In genomic region chr1:161636976-161637375, GRCh38 we compare ENCODE assay signal across 1 cellular context.
TF ChIP-seq lines count a peak whose summit lies in the region.
"Not testable (repeated sequence)": the region's sequence is repeated elsewhere in the genome, so short reads cannot be mapped to it uniquely, and the experiment has no call there.

No MANE protein-coding gene starts in this region.

TF ChIP-seq in K562, 482 proteins besides CTCF, POLR2A, EP300 and RAD21:
- 0 out of 2 replicates have a peak, but pooled peaks have one; percentile 47 for TF ChIP-seq HINFP (tag; conservative IDR thresholded peaks at IDR 0.05; ENCODE audit: low read depth)
- peak; percentile 65 for TF ChIP-seq ZNF592 (IDR thresholded peaks at IDR 0.05)
- TF ChIP-seq NFXL1 (CRISPR knock-in tag; IDR thresholded peaks at IDR 0.05): peak; percentile 49; the same call in 1 of the 2 replicates
- TF ChIP-seq TEAD1 (CRISPR knock-in tag; IDR thresholded peaks at IDR 0.05): 0 out of 4 replicates have a peak, but pooled peaks of 1 of the 2 experiments have one; percentile 50
- TF ChIP-seq TAF7 (tag; IDR thresholded peaks at IDR 0.05): peak; percentile 32; the same call in 1 of the 2 replicates
- 0 out of 4 replicates have a peak, but pooled peaks of 1 of the 2 experiments have one; percentile 22 for TF ChIP-seq MAZ (CRISPR knock-in tag; conservative IDR thresholded peaks at IDR 0.05 in 1 of 2, IDR thresholded peaks at IDR 0.05 in 1 of 2)
- 0 out of 2 replicates have a peak, but pooled peaks have one; percentile 41 for TF ChIP-seq CREB3 (tag; conservative IDR thresholded peaks at IDR 0.05; ENCODE audit: low read depth)
- TF ChIP-seq THRB (CRISPR knock-in tag; conservative IDR thresholded peaks at IDR 0.05): 0 out of 2 replicates have a peak, but pooled peaks have one; percentile 32
- TF ChIP-seq ATF4 (CRISPR knock-in tag; IDR thresholded peaks at IDR 0.05): 0 out of 2 replicates have a peak, but pooled peaks have one; percentile 18
- 0 out of 2 replicates have a peak, but pooled peaks have one; percentile 40 for TF ChIP-seq HIVEP1 (CRISPR knock-in tag; IDR thresholded peaks at IDR 0.05)
- not testable (repeated sequence) for TF ChIP-seq NR4A1 (CRISPR knock-in tag; IDR thresholded peaks at IDR 0.05); NR2C1 (IDR thresholded peaks at IDR 0.05)
- TF ChIP-seq NR4A1 (tag; IDR thresholded peaks at IDR 0.05): peak; percentile 87
- peak; percentile 61; the same call in 1 of the 2 replicates for TF ChIP-seq PTRF (tag; IDR thresholded peaks at IDR 0.05)
- peak; percentile 72; the same call in 1 of the 2 replicates for TF ChIP-seq PTTG1 (tag; IDR thresholded peaks at IDR 0.05; ENCODE audit: low read depth)
- TF ChIP-seq SMAD4 (CRISPR knock-in tag; conservative IDR thresholded peaks at IDR 0.05): 0 out of 2 replicates have a peak, but pooled peaks have one; percentile 16
- 0 out of 2 replicates have a peak, but pooled peaks have one; percentile 50 for TF ChIP-seq ZNF584 (CRISPR knock-in tag; IDR thresholded peaks at IDR 0.05; ENCODE audit: low read depth)
- 0 out of 2 replicates have a peak, but pooled peaks have one; percentile 38 for TF ChIP-seq TSHZ1 (CRISPR knock-in tag; IDR thresholded peaks at IDR 0.05)
- TF ChIP-seq OTX1 (CRISPR knock-in tag; IDR thresholded peaks at IDR 0.05): 0 out of 2 replicates have a peak, but pooled peaks have one; percentile 36
- TF ChIP-seq NR2C1 (tag; IDR thresholded peaks at IDR 0.05): peak; percentile 52; the same call in 1 of the 2 replicates
- TF ChIP-seq ZNF79 (CRISPR knock-in tag; IDR thresholded peaks at IDR 0.05; ENCODE audit: low read depth): 0 out of 2 replicates have a peak, but pooled peaks have one; percentile 54
- TF ChIP-seq ZBTB9 (CRISPR knock-in tag; IDR thresholded peaks at IDR 0.05): peak; percentile 80; the same call in 1 of the 2 replicates
- TF ChIP-seq ZNF239 (CRISPR knock-in tag; IDR thresholded peaks at IDR 0.05): peak; percentile 27; the same call in 1 of the 2 replicates
- TF ChIP-seq MEF2D (tag; conservative IDR thresholded peaks at IDR 0.05; ENCODE audit: low read depth): peak; percentile 56; the same call in 1 of the 2 replicates
- peak; percentile 60; the same call in 1 of the 2 replicates for TF ChIP-seq ZNF311 (CRISPR knock-in tag; IDR thresholded peaks at IDR 0.05)
- TF ChIP-seq ZNF165 (CRISPR knock-in tag; IDR thresholded peaks at IDR 0.05; ENCODE audit: borderline replicate concordance): 0 out of 2 replicates have a peak, but pooled peaks have one; percentile 37
- TF ChIP-seq KLF6 (CRISPR knock-in tag; IDR thresholded peaks at IDR 0.05; ENCODE audit: borderline replicate concordance): peak; percentile 77; the same call in 1 of the 2 replicates
